In the genomic region with DNA sequence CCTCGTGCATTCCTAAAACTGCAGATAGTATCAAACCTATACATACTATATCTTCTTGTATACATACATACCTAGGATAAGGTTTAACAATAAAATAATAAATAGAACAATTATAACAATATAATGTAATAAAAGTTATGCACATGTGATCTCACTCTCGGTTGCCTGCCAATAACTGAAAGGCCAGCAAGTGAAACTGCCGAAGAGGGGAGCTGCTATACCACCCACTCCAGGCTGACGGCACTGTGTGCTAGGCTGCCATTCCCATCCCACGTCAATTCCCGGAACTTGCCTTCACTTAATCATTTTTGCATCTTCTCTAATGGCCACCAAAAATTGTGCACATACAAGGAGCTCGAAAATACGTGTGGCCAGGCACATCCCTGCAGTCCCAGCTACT, we compare ENCODE assay signal across 27 cellular contexts.
"Had no signal": no experiment of that assay in that cellular context is flagged by ENCODE, and none has a peak within 500 bp of the region (broad histone marks: within the 10 kb centered on the region; RNA-seq: fewer than 3 reads in every experiment).

No MANE protein-coding gene starts in this region.

- DNase-seq: heart right ventricle; kidney glomerular epithelial cell; left cardiac atrium; left lung; mesendoderm; naive thymus-derived CD4-positive, alpha-beta T cell; ovary; stimulated activated CD4-positive, alpha-beta T cell treated with anti-CD3 and anti-CD28 coated beads, Interleukin-12 subunit alpha, Interleukin-12 subunit beta, amount 100 ng/mL, for 4 hours; stimulated activated CD4-positive, alpha-beta T cell treated with anti-CD3 and anti-CD28 coated beads, Interleukin-15, amount 100 ng/mL, for 24 hours; stimulated activated CD4-positive, alpha-beta T cell treated with anti-CD3 and anti-CD28 coated beads, Interleukin-2, amount 100 ng/mL, for 24 hours; stimulated activated CD4-positive, alpha-beta T cell treated with anti-CD3 and anti-CD28 coated beads, Interleukin-4, amount 100 ng/mL, for 1 hour; stimulated activated naive B cell treated with anti-CD40 and anti-IgM and Interleukin-4, amounts not matched to agents 10 μg/mL and 1 μg/mL and 100 μg/mL, for 72 hours; stimulated activated naive CD8-positive, alpha-beta T cell treated with anti-CD3 and anti-CD28 coated beads, Interleukin-15, Interleukin-2, amounts not matched to agents 100 U/mL and 50 U/mL, for 24 hours; stomach; testis; thyroid gland; upper lobe of right lung had no signal

- H3K4me2 ChIP-seq: hepatocyte had no signal

- H2AFZ ChIP-seq: hepatocyte had no signal

- ATAC-seq: heart right ventricle; left cardiac atrium; left lung; naive thymus-derived CD4-positive, alpha-beta T cell; natural killer cell treated with Interleukin-12 subunit alpha and Interleukin-12 subunit beta and Interleukin-15 and Interleukin-18, amount 100 ng/mL, for 72 hours; sciatic nerve; stimulated activated naive B cell treated with anti-CD40 and anti-IgM and Interleukin-4, amounts not matched to agents 10 μg/mL and 1 μg/mL and 100 μg/mL, for 72 hours; stimulated activated naive CD8-positive, alpha-beta T cell treated with anti-CD3 and anti-CD28 coated beads, Interleukin-15, Interleukin-2, amounts not matched to agents 100 U/mL and 50 U/mL, for 24 hours; upper lobe of right lung had no signal

- H3K79me2 ChIP-seq: hepatocyte had no signal

- H3K36me3 Mint-ChIP-seq: mesothelial cell of epicardium; naive thymus-derived CD4-positive, alpha-beta T cell; stimulated activated naive B cell treated with anti-CD40 and anti-IgM and Interleukin-4, amounts not matched to agents 10 μg/mL and 1 μg/mL and 100 μg/mL, for 72 hours had no signal

- H3K27ac ChIP-seq: heart right ventricle, hepatocyte, left lung, ovary, right atrium auricular region, skin epidermis, stomach, testis, thyroid gland, upper lobe of right lung had no signal

- H3K4me3 Mint-ChIP-seq: mesothelial cell of epicardium; naive thymus-derived CD4-positive, alpha-beta T cell; natural killer cell treated with Interleukin-12 subunit alpha and Interleukin-12 subunit beta and Interleukin-15 and Interleukin-18, amount 100 ng/mL, for 72 hours; stimulated activated naive B cell treated with anti-CD40 and anti-IgM and Interleukin-4, amounts not matched to agents 10 μg/mL and 1 μg/mL and 100 μg/mL, for 72 hours had no signal

- H3K4me1 Mint-ChIP-seq: naive thymus-derived CD4-positive, alpha-beta T cell; stimulated activated naive B cell treated with anti-CD40 and anti-IgM and Interleukin-4, amounts not matched to agents 10 μg/mL and 1 μg/mL and 100 μg/mL, for 72 hours had no signal

- FAIRE-seq: keratinocyte, urothelium cell line had no signal

- H3K9me3 ChIP-seq: heart right ventricle, left lung, ovary, right atrium auricular region, stomach, testis, thyroid gland, upper lobe of right lung had no signal

- H3K4me1 ChIP-seq: left lung, right atrium auricular region, stomach, testis, thyroid gland, upper lobe of right lung had no signal

- H3K27ac Mint-ChIP-seq: mesothelial cell of epicardium; natural killer cell treated with Interleukin-12 subunit alpha and Interleukin-12 subunit beta and Interleukin-15 and Interleukin-18, amount 100 ng/mL, for 72 hours; progenitor cell of endocrine pancreas; stimulated activated naive B cell treated with anti-CD40 and anti-IgM and Interleukin-4, amounts not matched to agents 10 μg/mL and 1 μg/mL and 100 μg/mL, for 72 hours had no signal

- H3K4me3 ChIP-seq: heart right ventricle, hepatocyte, left lung, lung, ovary, right atrium auricular region, skin epidermis, stomach, testis, thyroid gland, upper lobe of right lung had no signal

- H3K27me3 Mint-ChIP-seq: natural killer cell treated with Interleukin-12 subunit alpha and Interleukin-12 subunit beta and Interleukin-15 and Interleukin-18, amount 100 ng/mL, for 72 hours; progenitor cell of endocrine pancreas; stimulated activated naive B cell treated with anti-CD40 and anti-IgM and Interleukin-4, amounts not matched to agents 10 μg/mL and 1 μg/mL and 100 μg/mL, for 72 hours had no signal

- H3K36me3 ChIP-seq: heart right ventricle, left lung, ovary, right atrium auricular region, stomach, thyroid gland, upper lobe of right lung had no signal

- H3K27me3 ChIP-seq: hepatocyte, left lung, ovary, right atrium auricular region, stomach, testis, thyroid gland, upper lobe of right lung had no signal
